Comparison of ENCODE assay signal across 14 cellular contexts in genomic region chr18:41371718-41372117, GRCh38.
DNase-seq lines count a peak whose midpoint lies in the region; FAIRE-seq and TF ChIP-seq lines count a peak whose summit lies in the region.
"Had no signal": no experiment of that assay in that cellular context is flagged by ENCODE, and none has a peak within 500 bp of the region (broad histone marks: within the 10 kb centered on the region; RNA-seq: fewer than 3 reads in every experiment).

No MANE protein-coding gene starts in this region.

- H3K27ac ChIP-seq in dorsolateral prefrontal cortex (peak overlapping the region in 36 of 59 donors; percentile 7 to 79 (median 52)), smooth muscle cell (ENCODE audit: low read depth) (peak overlapping the region; percentile 16), breast epithelium (no peak overlapping the region)

- peak overlapping the region; percentile 21 for H3K9ac ChIP-seq in smooth muscle cell (ENCODE audit: low read depth)

- no peak for TF ChIP-seq CTCF in dorsolateral prefrontal cortex (IDR thresholded peaks at IDR 0.05 in 54 of 56, conservative IDR thresholded peaks at IDR 0.05 in 2 of 56; ENCODE audit: low read depth in 1 of 56, partially characterized antibody in 56 of 56)
- TF ChIP-seq CTCF in smooth muscle cell (IDR thresholded peaks at IDR 0.05; ENCODE audit: borderline replicate concordance, insufficient read depth, poor library complexity, severe bottlenecking) = no peak
- TF ChIP-seq CTCF in breast epithelium (IDR thresholded peaks at IDR 0.05) = no peak

- 73% methylated on average over 2 of the region's 2 CpGs for WGBS in smooth muscle cell (ENCODE audit: low lambda C conversion rate)

- peak overlapping the region; percentile 45 for H3K4me2 ChIP-seq in smooth muscle cell

- no peaks in the 10 kb centered on the region for H3F3A ChIP-seq in smooth muscle cell (ENCODE audit: low read depth)

- H3K27me3 ChIP-seq in dorsolateral prefrontal cortex (peaks cover 0 to 3% (median 0%) of the 10 kb centered on the region in 45 donors), smooth muscle cell (ENCODE audit: low read depth) (no peaks in the 10 kb centered on the region), breast epithelium (no peaks in the 10 kb centered on the region)

- peak in 2 of 3 experiments; percentile 39 to 78 for DNase-seq in NCI-H1417 (lab: John Stamatoyannopoulos, UW)
- DNase-seq in NCI-H1417 treated with DMSO at 0.1 percent for 48 hours (lab: John Stamatoyannopoulos, UW) = no peak
- peak; percentile 84 for DNase-seq in NCI-H2107 treated with DMSO at 0.1 percent for 48 hours (lab: John Stamatoyannopoulos, UW; ENCODE audit: unreplicated experiment)
- DNase-seq in dorsolateral prefrontal cortex = peak in 6 of 10 donors; percentile 44 to 68 (median 58)
- DNase-seq in smooth muscle cell (lab: John Stamatoyannopoulos, UW; ENCODE audit: unreplicated experiment) = no peak
- DNase-seq in activated CD4-positive, alpha-beta T cell treated with anti-CD3 and anti-CD28 coated beads for 1 hour = no peak
- DNase-seq in breast epithelium (ENCODE audit: low spot score in 2 of 2) = no peak
- DNase-seq in GM12891 (ENCODE audit: insufficient read length, low spot score) = no peak
- DNase-seq: activated B cell treated with CpG ODN at 0.5 μM for 24 hours; activated naive CD8-positive, alpha-beta T cell treated with anti-CD3 and anti-CD28 coated beads for 36 hours; mammary epithelial cell; NCI-H1092 treated with DMSO at 0.1 percent for 48 hours had no signal

- no peak for FAIRE-seq in GM12891 (lab: Jason Lieb, UNC)
- FAIRE-seq: A204.1, HTR-8/SVneo had no signal

- no peaks in the 10 kb centered on the region for H4K20me1 ChIP-seq in smooth muscle cell (ENCODE audit: low read depth)

- H3K9me3 ChIP-seq in smooth muscle cell (replicated peaks; ENCODE audit: low read depth) = no peaks in the 10 kb centered on the region
- H3K9me3 ChIP-seq in breast epithelium = no peaks in the 10 kb centered on the region

- H3K79me2 ChIP-seq in smooth muscle cell (ENCODE audit: low read depth) = no peaks in the 10 kb centered on the region

- H2AFZ ChIP-seq in smooth muscle cell (ENCODE audit: low read depth) = peak overlapping the region; percentile 15

- H3K4me3 ChIP-seq in dorsolateral prefrontal cortex (peak overlapping the region in 7 of 59 donors; percentile 2 to 24 (median 3)), smooth muscle cell (peak overlapping the region; percentile 1), breast epithelium (no peak overlapping the region)

- H3K4me1 ChIP-seq in smooth muscle cell (ENCODE audit: low read depth) = no peaks in the 10 kb centered on the region
- no peaks in the 10 kb centered on the region for H3K4me1 ChIP-seq in breast epithelium

- TF ChIP-seq POLR2A in breast epithelium (IDR thresholded peaks at IDR 0.05) = no peak
- TF ChIP-seq POLR2A in GM12891 (IDR thresholded peaks at IDR 0.05; ENCODE audit: low read depth, low read length) = no peak

- H3K36me3 ChIP-seq in smooth muscle cell (ENCODE audit: low read depth) = no peaks in the 10 kb centered on the region
- no peaks in the 10 kb centered on the region for H3K36me3 ChIP-seq in breast epithelium

- intact Hi-C loops in dorsolateral prefrontal cortex (cut with DNase I) (no loop called here), breast epithelium (cut with DNase I; ENCODE audit: low total_unique reads) (no loop called here)

TF ChIP-seq in GM12891, 5 proteins besides CTCF, POLR2A, EP300 and RAD21:
- TF ChIP-seq PAX5 (IDR thresholded peaks at IDR 0.05; ENCODE audit: insufficient read depth, low read length, severe bottlenecking) = no peak
- TF ChIP-seq TAF1 (IDR thresholded peaks at IDR 0.05; ENCODE audit: low read depth, low read length) = no peak
- no peak for TF ChIP-seq POLR2AphosphoS5 (IDR thresholded peaks at IDR 0.05; ENCODE audit: low read depth, low read length)
- TF ChIP-seq SPI1 (IDR thresholded peaks at IDR 0.05; ENCODE audit: low read depth, low read length) = no peak
- TF ChIP-seq POU2F2 (IDR thresholded peaks at IDR 0.05; ENCODE audit: low read depth, low read length) = no peak

Comparison
In these comparisons a context has a peak if more than half of its experiments do, and no peak if none do; other contexts are left out.
1. DNase-seq: peak in NCI-H1417 (2 of 3), NCI-H2107 treated with DMSO at 0.1 percent for 48 hours (single experiment) and dorsolateral prefrontal cortex (6 of 10); none in NCI-H1417 treated with DMSO at 0.1 percent for 48 hours (single experiment), smooth muscle cell (single experiment), activated CD4-positive, alpha-beta T cell treated with anti-CD3 and anti-CD28 coated beads for 1 hour (single experiment), breast epithelium (0 of 2) and GM12891 (single experiment).
2. H3K27ac ChIP-seq: peak in dorsolateral prefrontal cortex (36 of 59) and smooth muscle cell (single experiment); none in breast epithelium (0 of 2).